In the genomic region with DNA sequence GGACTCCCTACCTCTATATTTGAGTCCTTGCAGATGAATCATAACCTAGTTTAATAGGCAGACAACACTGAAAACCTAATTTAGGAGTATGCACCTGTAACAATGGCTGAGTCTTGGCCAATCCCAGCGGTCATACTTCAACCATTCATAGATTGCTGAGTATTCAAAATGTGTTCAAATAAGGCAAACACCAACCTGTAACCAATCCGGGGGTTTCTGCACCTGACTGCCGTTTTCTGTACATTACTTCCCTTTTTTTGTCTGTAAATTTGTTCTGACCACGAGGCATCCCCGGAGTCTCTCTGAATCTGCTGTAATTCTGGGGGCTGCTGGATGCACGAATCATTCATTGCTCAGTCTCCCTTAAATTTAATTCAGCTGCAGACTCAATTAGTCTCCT, we compare ENCODE assay signal across 22 cellular contexts.
"Had no signal": no experiment of that assay in that cellular context is flagged by ENCODE, and none has a peak within 500 bp of the region (broad histone marks: within the 10 kb centered on the region; RNA-seq: fewer than 3 reads in every experiment).

No MANE protein-coding gene starts in this region.

- H3K9me3 ChIP-seq: body of pancreas, esophagus muscularis mucosa, gastroesophageal sphincter, heart left ventricle, thoracic aorta, upper lobe of left lung had no signal

- H3K36me3 ChIP-seq: esophagus muscularis mucosa, gastroesophageal sphincter, heart left ventricle, thoracic aorta, upper lobe of left lung had no signal

- H3K27ac Mint-ChIP-seq: activated B cell treated with CpG ODN at 0.5 μM for 24 hours; activated CD8-positive, alpha-beta T cell treated with anti-CD3 and anti-CD28 coated beads for 36 hours; activated naive CD8-positive, alpha-beta T cell treated with anti-CD3 and anti-CD28 coated beads, Interleukin-2, amount 10 ng/mL, durations not matched to agents 7 days and 5 days; activated T-helper 17 cell treated with anti-CD3 and anti-CD28 coated beads, Interleukin-2, amount 50 U/mL, for 72 hours; nephron progenitor cell; stimulated activated effector memory CD8-positive, alpha-beta T cell treated with anti-CD3 and anti-CD28 coated beads, Interleukin-12 subunit alpha, Interleukin-12 subunit beta, amount 100 ng/mL, for 72 hours had no signal

- H3K4me3 ChIP-seq: body of pancreas, esophagus muscularis mucosa, gastroesophageal sphincter, heart left ventricle, thoracic aorta, upper lobe of left lung had no signal

- H3K36me3 Mint-ChIP-seq: activated naive CD8-positive, alpha-beta T cell treated with anti-CD3 and anti-CD28 coated beads, Interleukin-2, amount 10 ng/mL, durations not matched to agents 7 days and 5 days; stimulated activated effector memory CD8-positive, alpha-beta T cell treated with anti-CD3 and anti-CD28 coated beads, Interleukin-12 subunit alpha, Interleukin-12 subunit beta, amount 100 ng/mL, for 72 hours had no signal

- H3K9me3 Mint-ChIP-seq: activated B cell treated with CpG ODN at 0.5 μM for 24 hours; activated CD8-positive, alpha-beta T cell treated with anti-CD3 and anti-CD28 coated beads for 36 hours; activated naive CD8-positive, alpha-beta T cell treated with anti-CD3 and anti-CD28 coated beads, Interleukin-2, amount 10 ng/mL, durations not matched to agents 7 days and 5 days; activated T-helper 17 cell treated with anti-CD3 and anti-CD28 coated beads, Interleukin-2, amount 50 U/mL, for 72 hours; nephron progenitor cell; stimulated activated effector memory CD8-positive, alpha-beta T cell treated with anti-CD3 and anti-CD28 coated beads, Interleukin-12 subunit alpha, Interleukin-12 subunit beta, amount 100 ng/mL, for 72 hours had no signal

- FAIRE-seq: endothelial cell of umbilical vein had no signal

- H3K4me3 Mint-ChIP-seq: activated B cell treated with CpG ODN at 0.5 μM for 24 hours; activated CD8-positive, alpha-beta T cell treated with anti-CD3 and anti-CD28 coated beads for 36 hours; activated naive CD8-positive, alpha-beta T cell treated with anti-CD3 and anti-CD28 coated beads, Interleukin-2, amount 10 ng/mL, durations not matched to agents 7 days and 5 days; activated T-helper 17 cell treated with anti-CD3 and anti-CD28 coated beads, Interleukin-2, amount 50 U/mL, for 72 hours; nephron progenitor cell; stimulated activated effector memory CD8-positive, alpha-beta T cell treated with anti-CD3 and anti-CD28 coated beads, Interleukin-12 subunit alpha, Interleukin-12 subunit beta, amount 100 ng/mL, for 72 hours had no signal

- DNase-seq: activated B cell treated with CpG ODN at 0.5 μM for 24 hours; activated CD4-positive, alpha-beta T cell treated with anti-CD3 and anti-CD28 coated beads for 4 hours; activated CD8-positive, alpha-beta T cell treated with anti-CD3 and anti-CD28 coated beads for 36 hours; activated naive CD4-positive, alpha-beta T cell treated with Interleukin-2 at 50 U/mL for 16 hours; activated naive CD8-positive, alpha-beta T cell treated with anti-CD3 and anti-CD28 coated beads, Interleukin-2, amount 10 ng/mL, durations not matched to agents 7 days and 5 days; activated T-cell treated with anti-CD3 and anti-CD28 coated beads, Interleukin-2, amount 50 U/mL, for 1 hour; body of pancreas; dermis blood vessel endothelial cell; effector memory CD4-positive, alpha-beta T cell; heart left ventricle; left ventricle myocardium superior; nephron progenitor cell; nucleus accumbens; stimulated activated CD4-positive, alpha-beta T cell treated with anti-CD3 and anti-CD28 coated beads, Interleukin-4, amount 100 ng/mL, for 24 hours; upper lobe of left lung had no signal

- H3K4me1 ChIP-seq: body of pancreas, esophagus muscularis mucosa, gastroesophageal sphincter, heart left ventricle, upper lobe of left lung had no signal

- H3K27me3 ChIP-seq: body of pancreas, esophagus muscularis mucosa, gastroesophageal sphincter, heart left ventricle, upper lobe of left lung had no signal

- ATAC-seq: activated CD8-positive, alpha-beta T cell treated with anti-CD3 and anti-CD28 coated beads for 36 hours; activated T-helper 17 cell treated with anti-CD3 and anti-CD28 coated beads, Interleukin-2, amount 50 U/mL, for 72 hours; body of pancreas; gastroesophageal sphincter; heart left ventricle; left ventricle myocardium superior; sciatic nerve; stimulated activated effector memory CD8-positive, alpha-beta T cell treated with anti-CD3 and anti-CD28 coated beads, Interleukin-12 subunit alpha, Interleukin-12 subunit beta, amount 100 ng/mL, for 72 hours had no signal

- H3K27ac ChIP-seq: body of pancreas, esophagus muscularis mucosa, gastroesophageal sphincter, heart left ventricle, thoracic aorta, upper lobe of left lung had no signal

- H3K4me1 Mint-ChIP-seq: activated naive CD8-positive, alpha-beta T cell treated with anti-CD3 and anti-CD28 coated beads, Interleukin-2, amount 10 ng/mL, durations not matched to agents 7 days and 5 days; activated T-helper 17 cell treated with anti-CD3 and anti-CD28 coated beads, Interleukin-2, amount 50 U/mL, for 72 hours; nephron progenitor cell; stimulated activated effector memory CD8-positive, alpha-beta T cell treated with anti-CD3 and anti-CD28 coated beads, Interleukin-12 subunit alpha, Interleukin-12 subunit beta, amount 100 ng/mL, for 72 hours had no signal
